ENCODE assay signal across 8 cellular contexts in genomic region chr3:49276475-49277356, GRCh38. TPM values are rescaled to one million over a fixed set of nuclear protein-coding genes. Genes with fewer than 3 reads are reported as not detected.
DNase-seq lines count a peak whose midpoint lies in the region; ATAC-seq and TF ChIP-seq lines count a peak whose summit lies in the region.

Gene C3orf62 (minus strand): TSS chr3:49277232. CDS start chr3:49276872, 360 bp downstream.

- peak; percentile 88 for DNase-seq in GM10266 (ENCODE audit: extremely low spot score)
- DNase-seq in caudate nucleus (lab: John Stamatoyannopoulos, UW): peak in 60 of 61 donors; percentile 8 to 87 (median 68)
- peak; percentile 87 for DNase-seq in islet precursor cell
- peak; percentile 96 for DNase-seq in spleen
- no peak for DNase-seq in NCI-H2081 (lab: John Stamatoyannopoulos, UW)

- 3 to 13% (median 4%) methylated on average over 19 to 48 of the region's 48 CpGs for WGBS in spleen, 5 donors

- TF ChIP-seq CTCF in GM10266 (IDR thresholded peaks at IDR 0.05; ENCODE audit: control insufficient read depth, insufficient read depth, low read depth, missing control alignments) (no peak), spleen (IDR thresholded peaks at IDR 0.05 in 8 of 11, conservative IDR thresholded peaks at IDR 0.05 in 3 of 11) (no peak)

- no peaks in the 10 kb centered on the region for H3K9me3 ChIP-seq in spleen

- intact Hi-C loops in spleen (cut with DNase I; ENCODE audit: low total_unique reads): loop anchor here (5.0 kb wide), 1 partner anchor 104 kb away; the partner anchor contains the start of gene KLHDC8B

- H3K27ac ChIP-seq in caudate nucleus (ENCODE audit: low read depth, low read length) (peak within 1 kb of the TSS; percentile 93), spleen (peak within 1 kb of the TSS; percentile 88 to 94 (median 92))

- no peaks in the 10 kb centered on the region for H3K27me3 ChIP-seq in spleen (replicated peaks in 1 of 7)

- TF ChIP-seq POLR2A in spleen (IDR thresholded peaks at IDR 0.05): no peak

- peaks cover 0 to 63% (median 24%) of the 10 kb centered on the region in 6 donors for H3K36me3 ChIP-seq in spleen

- peak within 1 kb of the TSS; percentile 9 to 67 (median 46) for H3K4me3 ChIP-seq in spleen

- ATAC-seq in HG03442 (IDR thresholded peaks at IDR 0.05; ENCODE audit: unreplicated experiment): peak; percentile 55
- ATAC-seq in activated CD4-positive, CD25-positive, alpha-beta regulatory T cell treated with anti-CD3 and anti-CD28 coated beads, Interleukin-2, amount 50 U/mL, for 24 hours: peak; percentile 77 to 85
- ATAC-seq in HG03469 (IDR thresholded peaks at IDR 0.05; ENCODE audit: unreplicated experiment): no peak

- peaks cover 10 to 44% (median 30%) of the 10 kb centered on the region in 6 donors for H3K4me1 ChIP-seq in spleen

RNA-seq across cellular contexts. Expression of gene C3orf62, which starts in this region (rescaled TPM):
- 10 to 100 TPM in 3 of 7 donors, 1 to 10 TPM in 4; 7.6 to 15.0 (median 9.3) TPM for total RNA-seq in spleen
- polyA plus RNA-seq in spleen: 1 to 10 TPM; 4.1 to 8.1 (median 8.0) TPM

Comparison
In these comparisons a context has a peak if more than half of its experiments do, and no peak if none do; other contexts are left out.
1. DNase-seq: peak in GM10266 (single experiment), caudate nucleus (60 of 61), islet precursor cell (single experiment) and spleen (single experiment); none in NCI-H2081 (0 of 2).